ENCODE assay signal across 11 cellular contexts in the genomic region with DNA sequence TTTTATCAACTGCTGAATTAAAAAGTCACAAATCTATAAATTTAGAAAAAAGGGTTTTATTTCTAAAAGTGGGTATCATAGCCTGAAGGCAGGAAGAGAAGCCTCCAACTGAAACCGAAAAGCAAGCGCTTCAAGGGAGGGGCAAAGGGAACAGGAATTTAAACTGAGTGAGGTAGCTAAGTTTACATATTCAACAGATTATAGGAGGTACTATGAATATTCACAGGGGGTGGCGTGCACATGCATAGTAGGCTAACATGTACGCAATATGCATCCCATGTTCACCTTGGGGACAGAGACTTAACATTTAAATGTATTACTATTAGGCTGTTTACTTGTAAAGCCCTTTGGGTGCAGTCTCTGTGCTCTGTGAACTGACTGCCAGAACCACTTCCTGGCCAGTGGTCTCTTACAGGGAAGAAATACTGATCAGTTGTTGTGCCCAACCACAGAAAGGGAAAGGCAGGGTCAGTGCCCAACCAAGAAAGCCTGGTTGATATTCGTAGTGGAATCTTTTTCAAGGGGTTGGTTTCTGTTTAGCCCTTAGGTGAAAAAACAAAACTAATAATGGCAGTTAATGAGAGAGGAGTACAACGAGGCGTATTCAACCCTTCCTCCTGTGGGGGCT.
A peak's percentile ranks its signal among the peaks of the same experiment; 100 is the strongest.
DNase-seq lines count a peak whose midpoint lies in the region; ATAC-seq and TF ChIP-seq lines count a peak whose summit lies in the region.
"Had no signal": no experiment of that assay in that cellular context is flagged by ENCODE, and none has a peak within 500 bp of the region (broad histone marks: within the 10 kb centered on the region; RNA-seq: fewer than 3 reads in every experiment).

No MANE protein-coding gene starts in this region.

- H3K4me1 Mint-ChIP-seq in H9 = peaks cover 2 to 7% of the 10 kb centered on the region in 2 experiments; a peak in 3 of 4 replicates
- H3K4me1 Mint-ChIP-seq in activated T-cell treated with anti-CD3 and anti-CD28 coated beads, Interleukin-2, amount 50 U/mL, for 4 hours (ENCODE audit: low read depth) = peaks cover 4% of the 10 kb centered on the region

- H3K4me2 ChIP-seq in H9 (ENCODE audit: insufficient read depth, insufficient read length, low read length) = no peak overlapping the region

- H3K27ac ChIP-seq in H9 (ENCODE audit: insufficient read length, low read depth, low read length) (no peak overlapping the region), dorsolateral prefrontal cortex (no peak overlapping the region)
- H3K27ac ChIP-seq: brain microvascular endothelial cell, right lobe of liver had no signal

- H3K9ac ChIP-seq in H9 (ENCODE audit: extremely low read depth, insufficient read length, low read length) = no peak overlapping the region

- no peak overlapping the region for H2AFZ ChIP-seq in H9 (ENCODE audit: low read length)

- H4K8ac ChIP-seq in H9 (replicated peaks; ENCODE audit: insufficient read length, low read depth, low read length) = no peak overlapping the region

- no peak overlapping the region for H2BK12ac ChIP-seq in H9 (ENCODE audit: insufficient read length, low read depth, low read length)

- H3K27me3 ChIP-seq in H9 (ENCODE audit: insufficient read depth, low read length) = no peaks in the 10 kb centered on the region
- peaks cover 0 to 7% (median 0%) of the 10 kb centered on the region in 45 donors for H3K27me3 ChIP-seq in dorsolateral prefrontal cortex
- H3K27me3 ChIP-seq: brain microvascular endothelial cell, right lobe of liver had no signal

- H3K36me3 Mint-ChIP-seq in H9 (ENCODE audit: insufficient read depth in 1 of 3, low read depth in 3 of 3) = no peaks in the 10 kb centered on the region; a peak in 1 of 7 replicates
- no peaks in the 10 kb centered on the region for H3K36me3 Mint-ChIP-seq in activated T-cell treated with anti-CD3 and anti-CD28 coated beads, Interleukin-2, amount 50 U/mL, for 4 hours (ENCODE audit: insufficient read depth)

- H3T11ph ChIP-seq in H9 (ENCODE audit: low read length) = no peak overlapping the region

- H2BK5ac ChIP-seq in H9 (ENCODE audit: insufficient read length, low read length) = no peak overlapping the region

- no peak overlapping the region for H2AK5ac ChIP-seq in H9 (ENCODE audit: insufficient read length, low read length)

- no peaks in the 10 kb centered on the region for H3K23me2 ChIP-seq in H9 (ENCODE audit: insufficient read length, low read depth, low read length, poor library complexity, severe bottlenecking)

- H3K4me1 ChIP-seq in H9 (ENCODE audit: insufficient read depth, low read length) = no peaks in the 10 kb centered on the region
- H3K4me1 ChIP-seq: right lobe of liver had no signal

- no peaks in the 10 kb centered on the region for H3K79me2 ChIP-seq in H9 (ENCODE audit: insufficient read depth, low read length)

- H3K56ac ChIP-seq in H9 (ENCODE audit: insufficient read length, low read depth, low read length) = no peak overlapping the region

- no peak overlapping the region for H2BK20ac ChIP-seq in H9 (ENCODE audit: low read depth, low read length, poor library complexity, severe bottlenecking)

- no peak overlapping the region for H4K91ac ChIP-seq in H9 (ENCODE audit: insufficient read length, low read depth, low read length)

- intact Hi-C loops in dorsolateral prefrontal cortex (cut with DNase I) = no loop called here

- WGBS in H9 (ENCODE audit: extremely low coverage, insufficient read length, low lambda C conversion rate) = no CpG with 5 or more reads among the region's 7 CpGs

- no peaks in the 10 kb centered on the region for H3K9me3 ChIP-seq in H9 (ENCODE audit: control insufficient read depth, low read depth, low read length)
- H3K9me3 ChIP-seq: right lobe of liver had no signal

- H3K23ac ChIP-seq in H9 (ENCODE audit: insufficient read length, low read depth, low read length) = no peak overlapping the region

- no peaks in the 10 kb centered on the region for H4K20me1 ChIP-seq in H9 (ENCODE audit: control insufficient read depth, insufficient read depth, insufficient read length)

- peak; percentile 45 for DNase-seq in H9
- peak; percentile 5 for DNase-seq in myocyte (ENCODE audit: low read depth)
- DNase-seq in HK-2 (ENCODE audit: unreplicated experiment) = no peak
- DNase-seq in NCI-H128 (lab: John Stamatoyannopoulos, UW; ENCODE audit: unreplicated experiment) = no peak
- no peak for DNase-seq in activated T-cell treated with anti-CD3 and anti-CD28 coated beads, Interleukin-2, amount 50 U/mL, for 4 hours
- DNase-seq in dorsolateral prefrontal cortex = no peak
- DNase-seq: brain microvascular endothelial cell, NCI-H1930, right lobe of liver had no signal

- no peak overlapping the region for H3K14ac ChIP-seq in H9 (ENCODE audit: insufficient read depth, low read length)

- H3K27me3 Mint-ChIP-seq in H9 (ENCODE audit: low read depth) = no peaks in the 10 kb centered on the region
- no peaks in the 10 kb centered on the region for H3K27me3 Mint-ChIP-seq in activated T-cell treated with anti-CD3 and anti-CD28 coated beads, Interleukin-2, amount 50 U/mL, for 4 hours (ENCODE audit: low read depth)

- no peak overlapping the region for H4K5ac ChIP-seq in H9 (ENCODE audit: insufficient read length, low read depth, low read length)

- H3K4ac ChIP-seq in H9 (ENCODE audit: low read depth, low read length) = no peak overlapping the region

- no peaks in the 10 kb centered on the region for H3K9me3 Mint-ChIP-seq in H9
- H3K9me3 Mint-ChIP-seq in activated T-cell treated with anti-CD3 and anti-CD28 coated beads, Interleukin-2, amount 50 U/mL, for 4 hours = peaks cover 4% of the 10 kb centered on the region

- TF ChIP-seq CTCF in H9 (conservative IDR thresholded peaks at IDR 0.05) = no peak
- TF ChIP-seq CTCF in dorsolateral prefrontal cortex (IDR thresholded peaks at IDR 0.05 in 54 of 56, conservative IDR thresholded peaks at IDR 0.05 in 2 of 56; ENCODE audit: low read depth in 1 of 56, partially characterized antibody in 56 of 56) = no peak

- H3K4me3 Mint-ChIP-seq in H9 = no peak overlapping the region
- no peak overlapping the region for H3K4me3 Mint-ChIP-seq in activated T-cell treated with anti-CD3 and anti-CD28 coated beads, Interleukin-2, amount 50 U/mL, for 4 hours

- H3K27ac Mint-ChIP-seq in H9 = peak overlapping the region in 2 of 3 experiments; percentile 22 to 57; a peak in 2 of 7 replicates

- no peak overlapping the region for H2BK120ac ChIP-seq in H9 (ENCODE audit: low read depth, low read length, poor library complexity, severe bottlenecking)

- no peak overlapping the region for H2BK15ac ChIP-seq in H9 (ENCODE audit: low read depth, low read length)

- peak overlapping the region in 1 of 59 donors; percentile 28 for H3K4me3 ChIP-seq in dorsolateral prefrontal cortex
- H3K4me3 ChIP-seq: right lobe of liver had no signal

- ATAC-seq in GM18873 (IDR thresholded peaks at IDR 0.05; ENCODE audit: low FRiP score, unreplicated experiment) (peak; percentile 93), HG03558 (IDR thresholded peaks at IDR 0.05; ENCODE audit: extremely low read depth, unreplicated experiment) (peak; percentile 78)
- no peak for ATAC-seq in activated T-cell treated with anti-CD3 and anti-CD28 coated beads, Interleukin-2, amount 50 U/mL, for 4 hours

- no peak overlapping the region for H3K18ac ChIP-seq in H9 (ENCODE audit: insufficient read length, low read depth, low read length)

- no peaks in the 10 kb centered on the region for H3K79me1 ChIP-seq in H9 (ENCODE audit: insufficient read depth, low read depth, low read length, poor library complexity, severe bottlenecking)

Comparison
In these comparisons a context has a peak if more than half of its experiments do, and no peak if none do; other contexts are left out.
1. ATAC-seq: peak in GM18873 (single experiment) and HG03558 (single experiment); none in activated T-cell treated with anti-CD3 and anti-CD28 coated beads, Interleukin-2, amount 50 U/mL, for 4 hours (0 of 2).
2. DNase-seq: peak in H9 (single experiment) and myocyte (single experiment); none in HK-2 (single experiment), NCI-H128 (single experiment), activated T-cell treated with anti-CD3 and anti-CD28 coated beads, Interleukin-2, amount 50 U/mL, for 4 hours (single experiment) and dorsolateral prefrontal cortex (0 of 10).